ENCODE assay signal across 25 cellular contexts in genomic region chr3:39271363-39271762, GRCh38. TPM values are rescaled to one million over a fixed set of nuclear protein-coding genes. Genes with fewer than 3 reads are reported as not detected.
"Had no signal": no experiment of that assay in that cellular context is flagged by ENCODE, and none has a peak within 500 bp of the region (broad histone marks: within the 10 kb centered on the region; RNA-seq: fewer than 3 reads in every experiment).

No MANE protein-coding gene starts in this region.

- H3K36me3 ChIP-seq: colonic mucosa, left ventricle myocardium inferior, pancreas, right atrium auricular region, stomach, suprapubic skin, tibial nerve had no signal

- H3K9me3 Mint-ChIP-seq: brain; naive thymus-derived CD8-positive, alpha-beta T cell; WTC11 had no signal

- H3K4me1 ChIP-seq: colonic mucosa, foreskin keratinocyte, left ventricle myocardium inferior, pancreas, psoas muscle, right atrium auricular region, tibial nerve had no signal

- H3K27ac Mint-ChIP-seq: activated naive CD4-positive, alpha-beta T cell treated with anti-CD3 and anti-CD28 coated beads, Interleukin-2, amount 50 U/mL, for 72 hours; brain; WTC11 had no signal

- H3K4me1 Mint-ChIP-seq: WTC11 had no signal

- H3K27me3 ChIP-seq: colonic mucosa, pancreas, right atrium auricular region, stomach, suprapubic skin, tibial nerve had no signal

- H3K9me3 ChIP-seq: colonic mucosa, left ventricle myocardium inferior, pancreas, psoas muscle, right atrium auricular region, stomach, suprapubic skin, tibial nerve had no signal

- ATAC-seq: activated naive CD4-positive, alpha-beta T cell treated with anti-CD3 and anti-CD28 coated beads, Interleukin-2, amount 50 U/mL, for 72 hours; foreskin keratinocyte; naive thymus-derived CD8-positive, alpha-beta T cell; psoas muscle; WTC11 had no signal

- H3K27ac ChIP-seq: colonic mucosa, foreskin keratinocyte, left ventricle myocardium inferior, pancreas, psoas muscle, right atrium auricular region, stomach, suprapubic skin, tibial nerve had no signal

- H3K36me3 Mint-ChIP-seq: activated naive CD4-positive, alpha-beta T cell treated with anti-CD3 and anti-CD28 coated beads, Interleukin-2, amount 50 U/mL, for 72 hours; brain; naive thymus-derived CD8-positive, alpha-beta T cell; WTC11 had no signal

- H3K4me3 Mint-ChIP-seq: brain, WTC11 had no signal

- DNase-seq: activated effector memory CD4-positive, alpha-beta T cell treated with anti-CD3 and anti-CD28 coated beads, Interleukin-2, amount 50 U/mL, for 16 hours; aorta; central memory CD4-positive, alpha-beta T cell; colonic mucosa; erythroblast; foreskin keratinocyte; kidney glomerular epithelial cell; left ventricle myocardium inferior; naive thymus-derived CD8-positive, alpha-beta T cell; pancreas; psoas muscle; stimulated activated CD4-positive, alpha-beta T cell treated with anti-CD3 and anti-CD28 coated beads, Interleukin-12 subunit alpha, Interleukin-12 subunit beta, amount 100 ng/mL, for 4 hours; stimulated activated CD4-positive, alpha-beta T cell treated with anti-CD3 and anti-CD28 coated beads, Interleukin-4, amount 100 ng/mL, for 4 hours; stomach; T-helper 9 cell had no signal

- H3K4me3 ChIP-seq: colonic mucosa, left ventricle myocardium inferior, pancreas, psoas muscle, right atrium auricular region, stomach, suprapubic skin, tibial nerve had no signal

RNA-seq across cellular contexts. Expression of gene CX3CR1, which starts 8.5 kb away (rescaled TPM):
- total RNA-seq: foreskin keratinocyte, glomerular endothelial cell, lung microvascular endothelial cell had no signal
- polyA plus RNA-seq: foreskin keratinocyte had no signal

RNA-seq across cellular contexts. Expression of gene CCR8, which starts 58.1 kb away (rescaled TPM):
- total RNA-seq: aorta; foreskin keratinocyte; glomerular endothelial cell; left ventricle myocardium inferior; lung microvascular endothelial cell; naive thymus-derived CD8-positive, alpha-beta T cell; pancreas; psoas muscle; right atrium auricular region; stomach; suprapubic skin; tibial nerve; urinary bladder had no signal
- polyA plus RNA-seq: adipose tissue, aorta, foreskin keratinocyte, pancreas, psoas muscle, stomach, urinary bladder had no signal
